2 cellular contexts compared by ENCODE assay signal in the genomic region with DNA sequence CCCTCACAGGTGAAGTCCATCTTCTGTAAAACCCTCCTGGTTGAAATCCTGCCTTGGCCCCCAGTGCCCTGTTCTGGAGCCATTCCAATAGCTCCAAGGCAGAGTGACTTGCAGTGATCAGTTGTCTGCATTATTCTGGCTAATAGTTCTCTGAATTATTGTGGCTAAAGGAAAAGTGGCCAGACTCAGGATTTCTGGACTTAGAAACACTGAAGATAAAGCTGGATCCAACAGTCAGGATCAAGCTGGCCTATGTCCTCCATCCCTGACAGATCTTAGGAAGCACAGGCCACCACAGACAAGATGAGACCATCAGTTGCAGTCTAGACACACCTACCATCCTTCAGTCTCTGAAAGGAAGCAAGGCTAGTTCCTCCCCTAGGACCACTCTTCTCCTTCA.
TF ChIP-seq lines count a peak whose summit lies in the region.

No MANE protein-coding gene starts in this region.

TF ChIP-seq in IMR-90, 13 proteins besides CTCF, POLR2A, EP300 and RAD21 (continued from another document):
- TF ChIP-seq SMC3 (IDR thresholded peaks at IDR 0.05; ENCODE audit: low read depth, low read length) (no peak), CEBPB (IDR thresholded peaks at IDR 0.05; ENCODE audit: low read depth, low read length) (no peak), FOS (IDR thresholded peaks at IDR 0.05; ENCODE audit: low read depth, low read length) (no peak), RCOR1 (IDR thresholded peaks at IDR 0.05; ENCODE audit: insufficient replicate concordance, low read length) (no peak), MAFK (IDR thresholded peaks at IDR 0.05; ENCODE audit: low read depth, low read length) (no peak), NFE2L2 (IDR thresholded peaks at IDR 0.05; ENCODE audit: low read depth, low read length) (no peak), RFX5 (IDR thresholded peaks at IDR 0.05; ENCODE audit: low read depth, low read length) (no peak), CHD1 (IDR thresholded peaks at IDR 0.05; ENCODE audit: low read depth, low read length) (no peak)
- TF ChIP-seq, protein P1, sequence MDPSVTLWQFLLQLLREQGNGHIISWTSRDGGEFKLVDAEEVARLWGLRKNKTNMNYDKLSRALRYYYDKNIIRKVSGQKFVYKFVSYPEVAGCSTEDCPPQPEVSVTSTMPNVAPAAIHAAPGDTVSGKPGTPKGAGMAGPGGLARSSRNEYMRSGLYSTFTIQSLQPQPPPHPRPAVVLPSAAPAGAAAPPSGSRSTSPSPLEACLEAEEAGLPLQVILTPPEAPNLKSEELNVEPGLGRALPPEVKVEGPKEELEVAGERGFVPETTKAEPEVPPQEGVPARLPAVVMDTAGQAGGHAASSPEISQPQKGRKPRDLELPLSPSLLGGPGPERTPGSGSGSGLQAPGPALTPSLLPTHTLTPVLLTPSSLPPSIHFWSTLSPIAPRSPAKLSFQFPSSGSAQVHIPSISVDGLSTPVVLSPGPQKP (IDR thresholded peaks at IDR 0.05; ENCODE audit: borderline replicate concordance, low read depth, low read length) = no peak

TF ChIP-seq in WTC11, 78 proteins besides CTCF, POLR2A, EP300 and RAD21 (continued from another document):
- no peak for TF ChIP-seq AFF4 (CRISPR knock-in tag; IDR thresholded peaks at IDR 0.05; ENCODE audit: borderline replicate concordance)
- no peak for TF ChIP-seq GABPB1 (CRISPR knock-in tag; IDR thresholded peaks at IDR 0.05)
